ENCODE assay signal across 22 cellular contexts in genomic region chr11:18088371-18088770, GRCh38. TPM values are rescaled to one million over a fixed set of nuclear protein-coding genes. Genes with fewer than 3 reads are reported as not detected.
DNase-seq lines count a peak whose midpoint lies in the region; ATAC-seq, FAIRE-seq and TF ChIP-seq lines count a peak whose summit lies in the region.
"Had no signal": no experiment of that assay in that cellular context is flagged by ENCODE, and none has a peak within 500 bp of the region (broad histone marks: within the 10 kb centered on the region; RNA-seq: fewer than 3 reads in every experiment).

No MANE protein-coding gene starts in this region.

- H3K27ac Mint-ChIP-seq in astrocyte (ENCODE audit: unreplicated experiment), result no peak overlapping the region
- no peak overlapping the region for H3K27ac Mint-ChIP-seq in CD8-positive, alpha-beta memory T cell
- H3K27ac Mint-ChIP-seq: HFFc6, IgD-negative memory B cell had no signal

- no peak for TF ChIP-seq POLR2A in HepG2 (IDR thresholded peaks at IDR 0.05; ENCODE audit: insufficient read depth in 1 of 2, low read depth in 2 of 2, low read length in 2 of 2)
- no peak for TF ChIP-seq POLR2A in right lobe of liver (IDR thresholded peaks at IDR 0.05)

- DNase-seq in HepG2 (ENCODE audit: low spot score) (no peak), right lobe of liver (no peak), astrocyte (ENCODE audit: low read depth) (peak; percentile 18), inferior parietal cortex (ENCODE audit: extremely low spot score) (peak; percentile 34)
- no peak for DNase-seq in CD8-positive, alpha-beta memory T cell
- DNase-seq in stimulated activated CD4-positive, alpha-beta T cell treated with anti-CD3 and anti-CD28 coated beads, Interleukin-2, amount 100 ng/mL, for 24 hours, result no peak
- DNase-seq: 8988T; CD4-positive, alpha-beta memory T cell; DMS 273 treated with DMSO at 0.1 percent for 48 hours; DMS53; DND-41; GOT3; H7; HFFc6; KBM-7 had no signal

- H3K36me3 ChIP-seq in HepG2 (replicated peaks in 1 of 2; ENCODE audit: control insufficient read depth in 1 of 2, insufficient read depth in 2 of 2, low read length in 2 of 2), result peaks cover 13 to 71% of the 10 kb centered on the region in 2 experiments
- H3K36me3 ChIP-seq in right lobe of liver, result peaks cover 0 to 23% (median 0%) of the 10 kb centered on the region in 4 donors
- peaks cover 31% of the 10 kb centered on the region for H3K36me3 ChIP-seq in astrocyte (ENCODE audit: insufficient read depth, low read length)
- H3K36me3 ChIP-seq in CD8-positive, alpha-beta memory T cell (ENCODE audit: insufficient read depth, low read length), result peaks cover 20% of the 10 kb centered on the region

- H3K4me3 Mint-ChIP-seq in astrocyte (ENCODE audit: unreplicated experiment), result no peak overlapping the region
- no peak overlapping the region for H3K4me3 Mint-ChIP-seq in CD8-positive, alpha-beta memory T cell
- H3K4me3 Mint-ChIP-seq: CD14-positive monocyte; CD4-positive, alpha-beta memory T cell; HFFc6; IgD-negative memory B cell had no signal

- intact Hi-C loops in HepG2 (cut with micrococcal nuclease; ENCODE audit: unreplicated experiment), result no loop called here
- intact Hi-C loops in right lobe of liver (cut with DNase I), result no loop called here

- no peaks in the 10 kb centered on the region for H3K9me3 ChIP-seq in HepG2 (ENCODE audit: low read length)
- H3K9me3 ChIP-seq in right lobe of liver, result no peaks in the 10 kb centered on the region
- H3K9me3 ChIP-seq in astrocyte (ENCODE audit: insufficient read depth, low read depth, low read length), result no peaks in the 10 kb centered on the region
- no peaks in the 10 kb centered on the region for H3K9me3 ChIP-seq in CD8-positive, alpha-beta memory T cell (ENCODE audit: low read length)
- H3K9me3 ChIP-seq: BLaER1 had no signal

- H3K27me3 ChIP-seq in HepG2 (ENCODE audit: control insufficient read depth in 1 of 2, insufficient read depth in 2 of 2, low read length in 2 of 2) (no peaks in the 10 kb centered on the region), right lobe of liver (no peaks in the 10 kb centered on the region), astrocyte (ENCODE audit: insufficient read depth, low read length) (no peaks in the 10 kb centered on the region)
- H3K27me3 ChIP-seq in CD8-positive, alpha-beta memory T cell (ENCODE audit: insufficient read depth, low read length, poor library complexity, severe bottlenecking), result no peaks in the 10 kb centered on the region
- H3K27me3 ChIP-seq: BLaER1 had no signal

- no peak for TF ChIP-seq EP300 in HepG2 (IDR thresholded peaks at IDR 0.05; ENCODE audit: low read depth in 2 of 2, low read length in 2 of 2)
- no peak for TF ChIP-seq EP300 in HepG2 (CRISPR knock-in tag; IDR thresholded peaks at IDR 0.05; ENCODE audit: borderline replicate concordance)

- H3K9ac ChIP-seq in HepG2 (ENCODE audit: insufficient read depth, low read depth, low read length), result no peak overlapping the region
- H3K9ac ChIP-seq in astrocyte (ENCODE audit: low read length), result no peak overlapping the region
- H3K9ac ChIP-seq: BLaER1 had no signal

- H3K4me2 ChIP-seq in HepG2 (ENCODE audit: low read depth, low read length) (no peak overlapping the region), astrocyte (ENCODE audit: low read length) (no peak overlapping the region)
- H3K4me2 ChIP-seq: BLaER1 had no signal

- H3K4me1 Mint-ChIP-seq in astrocyte (ENCODE audit: low read depth, unreplicated experiment), result peaks cover 9% of the 10 kb centered on the region
- no peaks in the 10 kb centered on the region for H3K4me1 Mint-ChIP-seq in CD8-positive, alpha-beta memory T cell

- H4K20me1 ChIP-seq in HepG2 (ENCODE audit: insufficient read depth, low read length) (no peaks in the 10 kb centered on the region), astrocyte (ENCODE audit: insufficient read depth, low read length) (no peaks in the 10 kb centered on the region)

- POLR2A ChIA-PET in HepG2 (lab: Yijun Ruan, JAX), result no interaction called here
- POLR2A ChIA-PET in CD8-positive, alpha-beta memory T cell (lab: Charles Lee), result no interaction called here

- ATAC-seq in HepG2 (no peak), right lobe of liver (no peak), HG02763 (IDR thresholded peaks at IDR 0.05; ENCODE audit: unreplicated experiment) (no peak)
- ATAC-seq: HCT116 had no signal

- H3K4me1 ChIP-seq in HepG2 (ENCODE audit: insufficient read depth, low read length) (no peaks in the 10 kb centered on the region), right lobe of liver (peaks cover 0 to 5% (median 0%) of the 10 kb centered on the region in 4 donors), astrocyte (ENCODE audit: insufficient read depth, low read length) (no peaks in the 10 kb centered on the region)
- no peaks in the 10 kb centered on the region for H3K4me1 ChIP-seq in CD8-positive, alpha-beta memory T cell (ENCODE audit: insufficient read depth, low read length)
- H3K4me1 ChIP-seq: BLaER1 had no signal

- no peak overlapping the region for H2AFZ ChIP-seq in HepG2 (ENCODE audit: low read length)
- H2AFZ ChIP-seq in astrocyte (ENCODE audit: low read depth, low read length), result no peak overlapping the region

- no peak for TF ChIP-seq CTCF in HepG2 (CRISPR knock-in tag; IDR thresholded peaks at IDR 0.05)
- no peak for TF ChIP-seq CTCF in right lobe of liver (IDR thresholded peaks at IDR 0.05)
- no peak for TF ChIP-seq CTCF in astrocyte (IDR thresholded peaks at IDR 0.05; ENCODE audit: insufficient read depth, low read depth, low read length)

- H3K9me3 Mint-ChIP-seq in astrocyte (ENCODE audit: unreplicated experiment), result no peaks in the 10 kb centered on the region
- no peaks in the 10 kb centered on the region for H3K9me3 Mint-ChIP-seq in CD8-positive, alpha-beta memory T cell
- H3K9me3 Mint-ChIP-seq: CD14-positive monocyte; CD4-positive, alpha-beta memory T cell; HFFc6; IgD-negative memory B cell had no signal

- WGBS in HepG2 (ENCODE audit: low lambda C conversion rate), result 95% methylated on average over 2 of the region's 2 CpGs
- 100% methylated on average over 2 of the region's 2 CpGs for whole genome bisulfite sequencing in right lobe of liver (ENCODE audit: insufficient coverage, low coverage, low lambda C conversion rate, missing lambda C conversion rate)

- FAIRE-seq in HepG2 (lab: Jason Lieb, UNC) (no peak), astrocyte (lab: Jason Lieb, UNC) (no peak)
- FAIRE-seq: HTR-8/SVneo had no signal

- H3K27ac ChIP-seq in HepG2 (ENCODE audit: extremely low read length, insufficient read depth, low read length) (no peak overlapping the region), right lobe of liver (no peak overlapping the region), astrocyte (ENCODE audit: low read depth, low read length) (no peak overlapping the region)
- no peak overlapping the region for H3K27ac ChIP-seq in CD8-positive, alpha-beta memory T cell (ENCODE audit: low read depth, low read length)
- H3K27ac ChIP-seq: BLaER1 had no signal

- H3K4me3 ChIP-seq in HepG2 (replicated peaks in 1 of 3; ENCODE audit: insufficient read depth in 1 of 3, low read depth in 2 of 3, low read length in 3 of 3) (no peak overlapping the region), right lobe of liver (no peak overlapping the region), astrocyte (ENCODE audit: insufficient read depth, low read depth, low read length) (no peak overlapping the region)
- H3K4me3 ChIP-seq in CD8-positive, alpha-beta memory T cell (ENCODE audit: low read length), result no peak overlapping the region
- H3K4me3 ChIP-seq: BLaER1 had no signal

- in situ Hi-C loops in HepG2 (cut with HindIII; ENCODE audit: extremely low pct_ligation_motif_present, low pct_unique_long_range_greater_than_20kb), result no loop called here

- no TSS peak for BruUV-seq in HepG2 (replicated peaks; lab: Mats Ljungman, UMichigan)

- H3K36me3 Mint-ChIP-seq in astrocyte (ENCODE audit: low read depth, unreplicated experiment), result peaks cover 8% of the 10 kb centered on the region
- peaks cover 0 to 86% (median 32%) of the 10 kb centered on the region in 3 donors for H3K36me3 Mint-ChIP-seq in CD8-positive, alpha-beta memory T cell

- CTCF ChIA-PET in HepG2 (lab: Yijun Ruan, JAX; ENCODE audit: low intra/inter-chr PET ratio, low total read pairs), result no interaction called here
- CTCF ChIA-PET in CD8-positive, alpha-beta memory T cell (lab: Charles Lee), result interaction anchor here (1.3 to 2.5 kb wide), 2 partner anchors 18 to 27 kb away, joined by 4 to 12 read pairs; partner anchors contain the start of gene SAAL1

- H3K79me2 ChIP-seq in HepG2 (ENCODE audit: insufficient read depth, low read length) (no peaks in the 10 kb centered on the region), astrocyte (ENCODE audit: insufficient read depth, low read length) (no peaks in the 10 kb centered on the region)

- H3K27me3 Mint-ChIP-seq in astrocyte (ENCODE audit: low read depth, unreplicated experiment), result no peaks in the 10 kb centered on the region
- H3K27me3 Mint-ChIP-seq in CD8-positive, alpha-beta memory T cell, result no peaks in the 10 kb centered on the region
- H3K27me3 Mint-ChIP-seq: CD4-positive, alpha-beta memory T cell; IgD-negative memory B cell had no signal

- TF ChIP-seq RAD21 in HepG2 (CRISPR knock-in tag; IDR thresholded peaks at IDR 0.05), result no peak

RNA-seq across cellular contexts. Expression of gene SAAL1, which starts 17.5 kb away (rescaled TPM):
- total RNA-seq in HepG2 (2016; rRNA removed; fragmentation: Illumina TruSeq; extraction: Trizol) (45.7 and 46.0 TPM in 2 replicates), right lobe of liver (1 to 10 TPM; 4.2 to 6.8 (median 5.6) TPM), astrocyte (13.1 and 13.4 TPM in 2 replicates)
- total RNA-seq in HepG2 (2016; cell fraction: cytosol; rRNA removed; fragmentation: Illumina TruSeq; extraction: Trizol; ENCODE audit: low read depth), result 17.6 and 22.5 TPM in 2 replicates
- total RNA-seq in HepG2 (2016; cell fraction: insoluble cytoplasmic fraction; rRNA removed; fragmentation: Illumina TruSeq; extraction: Trizol), result 43.0 and 53.0 TPM in 2 replicates
- total RNA-seq in HepG2 (2016; cell fraction: membrane; rRNA removed; fragmentation: Illumina TruSeq; extraction: Trizol), result 19.9 and 22.6 TPM in 2 replicates
- 40.8 and 46.9 TPM in 2 replicates for total RNA-seq in HepG2 (2016; cell fraction: nucleus; rRNA removed; fragmentation: Illumina TruSeq; extraction: Trizol)
- polyA plus RNA-seq in HepG2 (2011; rRNA removed), result 12.3 and 16.5 TPM in 2 replicates
- polyA plus RNA-seq in HepG2 (2011; cell fraction: cytosol; rRNA removed), result 9.0 and 11.1 TPM in 2 replicates
- 7.9 and 8.7 TPM in 2 replicates for polyA plus RNA-seq in HepG2 (2011; cell fraction: nucleus; rRNA removed)
- polyA plus RNA-seq in HepG2 (2012), result 14.6 and 19.3 TPM in 2 replicates
- polyA plus RNA-seq in HepG2 (2016; cell fraction: cytosol; fragmentation: Illumina TruSeq; extraction: Trizol; ENCODE audit: low read depth), result 10.6 and 11.2 TPM in 2 replicates
- 44.8 and 47.0 TPM in 2 replicates for polyA plus RNA-seq in HepG2 (2016; cell fraction: insoluble cytoplasmic fraction; fragmentation: Illumina TruSeq; extraction: Trizol; ENCODE audit: low read depth)
- 14.9 and 17.6 TPM in 2 replicates for polyA plus RNA-seq in HepG2 (2016; cell fraction: membrane; fragmentation: Illumina TruSeq; extraction: Trizol; ENCODE audit: low read depth)
- polyA plus RNA-seq in HepG2 (2016; cell fraction: nucleus; fragmentation: Illumina TruSeq; extraction: Trizol; ENCODE audit: insufficient read depth, low read depth), result 45.2 and 47.7 TPM in 2 replicates
- 10.6 and 12.8 TPM in 2 replicates for polyA minus RNA-seq in HepG2 (2011; rRNA and poly(A)+ RNA removed; ENCODE audit: low replicate concordance)
- polyA minus RNA-seq in HepG2 (2011; cell fraction: cytosol; rRNA and poly(A)+ RNA removed), result 6.8 and 7.7 TPM in 2 replicates
- polyA minus RNA-seq in HepG2 (2011; cell fraction: nucleus; rRNA and poly(A)+ RNA removed), result 28.5 and 31.5 TPM in 2 replicates
- total RNA-seq in CD8-positive, alpha-beta memory T cell, result 10 to 100 TPM; 42.3 to 46.5 TPM
- polyA plus RNA-seq in CD8-positive, alpha-beta memory T cell, result 13.3 TPM

RNA-seq across cellular contexts. Expression of gene TPH1, which starts 42.3 kb away (rescaled TPM):
- total RNA-seq in HepG2 (2016; rRNA removed; fragmentation: Illumina TruSeq; extraction: Trizol), result 0.22 and 0.53 TPM in 2 replicates
- total RNA-seq in HepG2 (2016; cell fraction: cytosol; rRNA removed; fragmentation: Illumina TruSeq; extraction: Trizol; ENCODE audit: low read depth), result not detected in 2 replicates
- 0.25 and 0.45 TPM in 2 replicates for total RNA-seq in HepG2 (2016; cell fraction: insoluble cytoplasmic fraction; rRNA removed; fragmentation: Illumina TruSeq; extraction: Trizol)
- total RNA-seq in HepG2 (2016; cell fraction: membrane; rRNA removed; fragmentation: Illumina TruSeq; extraction: Trizol), result 0.10 and 0.22 TPM in 2 replicates
- total RNA-seq in HepG2 (2016; cell fraction: nucleus; rRNA removed; fragmentation: Illumina TruSeq; extraction: Trizol), result 1.6 and 2.1 TPM in 2 replicates
- polyA plus RNA-seq in HepG2 (2011; rRNA removed), result 0.22 and 0.26 TPM in 2 replicates
- polyA plus RNA-seq in HepG2 (2011; cell fraction: cytosol; rRNA removed), result 0.03 and 0.06 TPM in 2 replicates
- 0.63 and 0.69 TPM in 2 replicates for polyA plus RNA-seq in HepG2 (2011; cell fraction: nucleus; rRNA removed)
- 0.15 and 0.25 TPM in 2 replicates for polyA plus RNA-seq in HepG2 (2012)
- 0.02 TPM in 1 of 2 replicates, not detected in the other for polyA plus RNA-seq in HepG2 (2016; cell fraction: cytosol; fragmentation: Illumina TruSeq; extraction: Trizol; ENCODE audit: low read depth)
- polyA plus RNA-seq in HepG2 (2016; cell fraction: insoluble cytoplasmic fraction; fragmentation: Illumina TruSeq; extraction: Trizol; ENCODE audit: low read depth), result 0.19 and 0.21 TPM in 2 replicates
- polyA plus RNA-seq in HepG2 (2016; cell fraction: membrane; fragmentation: Illumina TruSeq; extraction: Trizol; ENCODE audit: low read depth), result 0.03 and 0.06 TPM in 2 replicates
- 4.5 and 7.4 TPM in 2 replicates for polyA plus RNA-seq in HepG2 (2016; cell fraction: nucleus; fragmentation: Illumina TruSeq; extraction: Trizol; ENCODE audit: insufficient read depth, low read depth)
- 0.04 TPM in 1 of 2 replicates, not detected in the other for polyA minus RNA-seq in HepG2 (2011; rRNA and poly(A)+ RNA removed; ENCODE audit: low replicate concordance)
- polyA minus RNA-seq in HepG2 (2011; cell fraction: cytosol; rRNA and poly(A)+ RNA removed), result not detected in 2 replicates
- 0.50 and 0.77 TPM in 2 replicates for polyA minus RNA-seq in HepG2 (2011; cell fraction: nucleus; rRNA and poly(A)+ RNA removed)
- total RNA-seq in right lobe of liver, result under 1 TPM in 5 of 6 experiments, not detected in 1; 0.07 to 0.25 (median 0.12) TPM
- total RNA-seq in astrocyte, result 0.24 and 0.32 TPM in 2 replicates
- under 1 TPM; 0.20 to 0.53 TPM for total RNA-seq in CD8-positive, alpha-beta memory T cell
- 0.03 TPM for polyA plus RNA-seq in CD8-positive, alpha-beta memory T cell
- polyA plus RNA-seq: CD14-positive monocyte; CD4-positive, alpha-beta memory T cell; IgD-negative memory B cell had no signal

RNA-seq across cellular contexts. Expression of gene MRGPRX3, which starts 44.0 kb away (rescaled TPM):
- total RNA-seq in HepG2 (2016; rRNA removed; fragmentation: Illumina TruSeq; extraction: Trizol), result not detected in 2 replicates
- total RNA-seq in HepG2 (2016; cell fraction: cytosol; rRNA removed; fragmentation: Illumina TruSeq; extraction: Trizol; ENCODE audit: low read depth), result not detected in 2 replicates
- total RNA-seq in HepG2 (2016; cell fraction: insoluble cytoplasmic fraction; rRNA removed; fragmentation: Illumina TruSeq; extraction: Trizol), result not detected in 2 replicates
- not detected in 2 replicates for total RNA-seq in HepG2 (2016; cell fraction: membrane; rRNA removed; fragmentation: Illumina TruSeq; extraction: Trizol)
- total RNA-seq in HepG2 (2016; cell fraction: nucleus; rRNA removed; fragmentation: Illumina TruSeq; extraction: Trizol), result not detected in 2 replicates
- 0.51 and 0.53 TPM in 2 replicates for polyA plus RNA-seq in HepG2 (2011; rRNA removed)
- 0.40 and 0.69 TPM in 2 replicates for polyA plus RNA-seq in HepG2 (2011; cell fraction: cytosol; rRNA removed)
- polyA plus RNA-seq in HepG2 (2011; cell fraction: nucleus; rRNA removed), result not detected in 2 replicates
- polyA plus RNA-seq in HepG2 (2012), result 0.12 TPM in 1 of 2 replicates, not detected in the other
- not detected in 2 replicates for polyA plus RNA-seq in HepG2 (2016; cell fraction: cytosol; fragmentation: Illumina TruSeq; extraction: Trizol; ENCODE audit: low read depth)
- polyA plus RNA-seq in HepG2 (2016; cell fraction: insoluble cytoplasmic fraction; fragmentation: Illumina TruSeq; extraction: Trizol; ENCODE audit: low read depth), result not detected in 2 replicates
- polyA plus RNA-seq in HepG2 (2016; cell fraction: membrane; fragmentation: Illumina TruSeq; extraction: Trizol; ENCODE audit: low read depth), result not detected in 2 replicates
- not detected in 2 replicates for polyA plus RNA-seq in HepG2 (2016; cell fraction: nucleus; fragmentation: Illumina TruSeq; extraction: Trizol; ENCODE audit: insufficient read depth, low read depth)
- polyA minus RNA-seq in HepG2 (2011; rRNA and poly(A)+ RNA removed; ENCODE audit: low replicate concordance), result 0.68 TPM in 1 of 2 replicates, not detected in the other
- not detected in 2 replicates for polyA minus RNA-seq in HepG2 (2011; cell fraction: cytosol; rRNA and poly(A)+ RNA removed)
- not detected in 2 replicates for polyA minus RNA-seq in HepG2 (2011; cell fraction: nucleus; rRNA and poly(A)+ RNA removed)
- total RNA-seq in right lobe of liver, result under 1 TPM in 1 of 6 experiments, not detected in 5; 0.16 TPM
- total RNA-seq in astrocyte, result not detected in 2 replicates
- total RNA-seq in CD8-positive, alpha-beta memory T cell, result not detected
- polyA plus RNA-seq in CD8-positive, alpha-beta memory T cell, result not detected
- total RNA-seq: A673; CD4-positive, alpha-beta memory T cell; H7; HFFc6 had no signal
- polyA plus RNA-seq: CD14-positive monocyte; CD4-positive, alpha-beta memory T cell; IgD-negative memory B cell had no signal

Comparison
In these comparisons a context has a peak if more than half of its experiments do, and no peak if none do; other contexts are left out.
1. DNase-seq: peak in astrocyte (single experiment) and inferior parietal cortex (single experiment); none in HepG2 (single experiment), right lobe of liver (0 of 3), CD8-positive, alpha-beta memory T cell (0 of 5) and stimulated activated CD4-positive, alpha-beta T cell treated with anti-CD3 and anti-CD28 coated beads, Interleukin-2, amount 100 ng/mL, for 24 hours (0 of 2).